Comparison of ENCODE assay signal across 13 cellular contexts in the genomic region with DNA sequence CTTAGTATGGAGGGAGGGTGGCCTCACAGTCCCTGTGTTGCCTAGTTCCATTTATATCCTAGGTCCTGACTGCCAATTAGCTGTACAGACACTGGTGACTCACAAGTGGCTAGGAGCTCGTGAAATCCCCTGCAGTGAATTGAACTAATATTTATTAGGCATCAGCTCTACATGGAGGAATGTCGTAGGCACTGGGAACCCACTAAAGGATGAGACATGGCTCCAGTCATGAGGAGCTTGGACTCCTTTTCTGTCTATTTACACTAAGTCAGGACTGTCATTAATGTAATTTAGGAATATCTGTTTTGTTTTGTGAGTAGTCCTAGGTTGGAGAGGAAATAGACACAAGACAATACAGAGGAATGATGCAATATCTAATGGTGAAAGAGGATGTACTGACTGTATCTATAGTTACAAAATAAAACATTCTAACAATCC.
A peak's percentile ranks its signal among the peaks of the same experiment; 100 is the strongest.
DNase-seq lines count a peak whose midpoint lies in the region; ATAC-seq, FAIRE-seq and TF ChIP-seq lines count a peak whose summit lies in the region.
"Had no signal": no experiment of that assay in that cellular context is flagged by ENCODE, and none has a peak within 500 bp of the region (broad histone marks: within the 10 kb centered on the region; RNA-seq: fewer than 3 reads in every experiment).

No MANE protein-coding gene starts in this region.

- H3K27me3 Mint-ChIP-seq in CD14-positive monocyte (ENCODE audit: low read depth in 3 of 3) (peaks cover 0 to 1% (median 0%) of the 10 kb centered on the region in 3 donors), type B pancreatic cell (no peaks in the 10 kb centered on the region)
- no peaks in the 10 kb centered on the region for H3K27me3 Mint-ChIP-seq in activated T-helper 2 cell treated with anti-CD3 and anti-CD28 coated beads, Interferon-gamma antibody, Interleukin-2, Interleukin-4, amounts not matched to agents 10 μg/mL and 5 μg/mL and 100 μg/mL, durations not matched to agents 14 hours and 24 hours and 36 hours (ENCODE audit: low read depth)
- H3K27me3 Mint-ChIP-seq: activated B cell treated with CpG ODN at 0.5 μM for 24 hours; activated naive CD8-positive, alpha-beta T cell had no signal

- no peaks in the 10 kb centered on the region for H3K79me2 ChIP-seq in H1 (ENCODE audit: control insufficient read depth in 1 of 2, insufficient read depth in 2 of 2, low read length in 2 of 2)

- H3K27me3 ChIP-seq in H1 (replicated peaks in 1 of 4; ENCODE audit: control insufficient read depth in 3 of 4, extremely low read depth in 1 of 4, insufficient read depth in 3 of 4, low read length in 3 of 4), result no peaks in the 10 kb centered on the region
- H3K27me3 ChIP-seq in lung (ENCODE audit: control insufficient read depth, insufficient read depth), result no peaks in the 10 kb centered on the region
- no peaks in the 10 kb centered on the region for H3K27me3 ChIP-seq in colonic mucosa

- no peak for TF ChIP-seq POLR2A in H1 (IDR thresholded peaks at IDR 0.05; ENCODE audit: control extremely low read depth in 1 of 2, low read depth in 2 of 2, low read length in 2 of 2)

- H3K36me3 ChIP-seq in H1 (ENCODE audit: control insufficient read depth in 2 of 4, insufficient read depth in 4 of 4, low read length in 3 of 4), result no peaks in the 10 kb centered on the region
- no peaks in the 10 kb centered on the region for H3K36me3 ChIP-seq in lung (ENCODE audit: control insufficient read depth in 2 of 2, insufficient read depth in 2 of 2, low read length in 2 of 2)
- H3K36me3 ChIP-seq in colonic mucosa, result no peaks in the 10 kb centered on the region

- peak overlapping the region; percentile 83 for H4K91ac ChIP-seq in H1 (replicated peaks; ENCODE audit: insufficient read length, low read length)

- H3K4me3 ChIP-seq in H1 (ENCODE audit: extremely low read depth in 1 of 4, insufficient read depth in 2 of 4, low read depth in 3 of 4, low read length in 4 of 4) (no peak overlapping the region), lung (no peak overlapping the region), colonic mucosa (no peak overlapping the region)

- DNase-seq in CD14-positive monocyte (ENCODE audit: low spot score) (peak; percentile 69), NOMO-1 (lab: John Stamatoyannopoulos, UW; ENCODE audit: unreplicated experiment in 2 of 2) (peak; percentile 35 to 93), H1 (ENCODE audit: low read depth in 1 of 2, low spot score in 2 of 2) (no peak), lung (ENCODE audit: low spot score) (no peak), type B pancreatic cell (ENCODE audit: extremely low spot score, unreplicated experiment) (no peak), colonic mucosa (no peak)
- no peak for DNase-seq in activated T-helper 2 cell treated with anti-CD3 and anti-CD28 coated beads, Interferon-gamma antibody, Interleukin-2, Interleukin-4, amounts not matched to agents 10 μg/mL and 5 μg/mL and 100 μg/mL, durations not matched to agents 14 hours and 24 hours and 36 hours (ENCODE audit: low spot score)
- DNase-seq in activated CD4-positive, alpha-beta T cell treated with anti-CD3 and anti-CD28 coated beads, Interleukin-2, amount 50 U/mL, for 48 hours, result no peak
- DNase-seq: activated B cell treated with CpG ODN at 0.5 μM for 24 hours; CD8-positive, alpha-beta memory T cell; NCI-H774 had no signal

- H3K9ac ChIP-seq in H1 (replicated peaks in 1 of 4; ENCODE audit: extremely low read depth in 1 of 4, low read depth in 3 of 4, low read length in 3 of 4) (no peak overlapping the region), colonic mucosa (ENCODE audit: low read depth in 2 of 2, low read length in 2 of 2) (no peak overlapping the region)

- no peak overlapping the region for H3K4me3 Mint-ChIP-seq in CD14-positive monocyte
- no peak overlapping the region for H3K4me3 Mint-ChIP-seq in activated T-helper 2 cell treated with anti-CD3 and anti-CD28 coated beads, Interferon-gamma antibody, Interleukin-2, Interleukin-4, amounts not matched to agents 10 μg/mL and 5 μg/mL and 100 μg/mL, durations not matched to agents 14 hours and 24 hours and 36 hours (ENCODE audit: low read depth)
- H3K4me3 Mint-ChIP-seq in type B pancreatic cell, result no peak overlapping the region
- H3K4me3 Mint-ChIP-seq: activated B cell treated with CpG ODN at 0.5 μM for 24 hours; activated naive CD8-positive, alpha-beta T cell; CD8-positive, alpha-beta memory T cell; neural crest cell had no signal

- H3K27ac ChIP-seq in H1 (ENCODE audit: low read depth, low read length) (no peak overlapping the region), lung (ENCODE audit: low read depth in 1 of 2, low read length in 1 of 2) (peak overlapping the region in 1 of 2 donors; percentile 54), colonic mucosa (no peak overlapping the region)

- H2AK5ac ChIP-seq in H1 (ENCODE audit: low read depth, low read length), result peak overlapping the region; percentile 53; the same call in 1 of the 2 replicates

- peak overlapping the region; percentile 91 for H3K4ac ChIP-seq in H1 (replicated peaks; ENCODE audit: insufficient read length, low read depth, low read length)

- no peaks in the 10 kb centered on the region for H3K79me1 ChIP-seq in H1 (ENCODE audit: low read depth, low read length)

- 78% methylated on average over 2 of the region's 2 CpGs; no CpG with 5 or more reads in 1 of the 2 experiments for WGBS in H1 (ENCODE audit: extremely low coverage in 1 of 2, insufficient coverage in 1 of 2, insufficient read length in 1 of 2, insufficient replicate concordance in 2 of 2, low coverage in 1 of 2, low lambda C conversion rate in 2 of 2, missing lambda C conversion rate in 1 of 2), 2 experiments
- WGBS in lung, 2 donors, result 35 to 51% methylated on average over 2 of the region's 2 CpGs

- TF ChIP-seq CTCF in CD14-positive monocyte (IDR thresholded peaks at IDR 0.05), result no peak
- TF ChIP-seq CTCF in H1 (IDR thresholded peaks at IDR 0.05; ENCODE audit: control extremely low read depth in 1 of 3, insufficient read depth in 1 of 3, low read depth in 1 of 3, low read length in 3 of 3), result no peak
- no peak for TF ChIP-seq CTCF in lung (IDR thresholded peaks at IDR 0.05; ENCODE audit: control extremely low read depth, extremely low read depth)
- no peak for TF ChIP-seq CTCF in type B pancreatic cell (conservative IDR thresholded peaks at IDR 0.05)
- TF ChIP-seq CTCF in colonic mucosa (IDR thresholded peaks at IDR 0.05), result no peak

- H4K20me1 ChIP-seq in H1 (replicated peaks in 1 of 2; ENCODE audit: control insufficient read depth in 1 of 2, insufficient read depth in 2 of 2, low read length in 2 of 2), result no peaks in the 10 kb centered on the region

- H3K23me2 ChIP-seq in H1 (ENCODE audit: low read depth, low read length), result no peaks in the 10 kb centered on the region

- no peaks in the 10 kb centered on the region for H3K9me3 Mint-ChIP-seq in CD14-positive monocyte
- no peaks in the 10 kb centered on the region for H3K9me3 Mint-ChIP-seq in activated T-helper 2 cell treated with anti-CD3 and anti-CD28 coated beads, Interferon-gamma antibody, Interleukin-2, Interleukin-4, amounts not matched to agents 10 μg/mL and 5 μg/mL and 100 μg/mL, durations not matched to agents 14 hours and 24 hours and 36 hours
- H3K9me3 Mint-ChIP-seq in type B pancreatic cell, result no peaks in the 10 kb centered on the region
- H3K9me3 Mint-ChIP-seq: activated B cell treated with CpG ODN at 0.5 μM for 24 hours; CD8-positive, alpha-beta memory T cell; neural crest cell had no signal

- no peak overlapping the region for H3K56ac ChIP-seq in H1 (replicated peaks; ENCODE audit: insufficient read length, low read depth, low read length)

- peak overlapping the region; percentile 93 to 99 (median 95) for H3K27ac Mint-ChIP-seq in CD14-positive monocyte
- no peak overlapping the region for H3K27ac Mint-ChIP-seq in activated T-helper 2 cell treated with anti-CD3 and anti-CD28 coated beads, Interferon-gamma antibody, Interleukin-2, Interleukin-4, amounts not matched to agents 10 μg/mL and 5 μg/mL and 100 μg/mL, durations not matched to agents 14 hours and 24 hours and 36 hours
- no peak overlapping the region for H3K27ac Mint-ChIP-seq in type B pancreatic cell
- H3K27ac Mint-ChIP-seq: activated B cell treated with CpG ODN at 0.5 μM for 24 hours; activated naive CD8-positive, alpha-beta T cell; CD8-positive, alpha-beta memory T cell had no signal

- H4K5ac ChIP-seq in H1 (ENCODE audit: insufficient read length, low read depth, low read length), result no peak overlapping the region

- no peak overlapping the region for H3K23ac ChIP-seq in H1 (ENCODE audit: insufficient read length)

- no peak for TF ChIP-seq RAD21 in H1 (IDR thresholded peaks at IDR 0.05 in 1 of 2, conservative IDR thresholded peaks at IDR 0.05 in 1 of 2; ENCODE audit: low read depth in 2 of 2, low read length in 2 of 2)

- H3K4me1 ChIP-seq in H1 (replicated peaks in 1 of 4; ENCODE audit: control insufficient read depth in 3 of 4, insufficient read depth in 4 of 4, low read length in 3 of 4) (peaks cover 3 to 15% (median 13%) of the 10 kb centered on the region in 4 experiments; a peak in 6 of 7 replicates), lung (ENCODE audit: control insufficient read depth in 2 of 2, insufficient read depth in 2 of 2, low read length in 2 of 2) (peaks cover 0 to 3% of the 10 kb centered on the region in 2 donors), colonic mucosa (no peaks in the 10 kb centered on the region)

- TF ChIP-seq EP300 in H1 (IDR thresholded peaks at IDR 0.05; ENCODE audit: borderline replicate concordance in 1 of 2, low read depth in 2 of 2, low read length in 2 of 2), result no peak

- H3K18ac ChIP-seq in H1 (ENCODE audit: extremely low read depth, low read length), result peak overlapping the region; percentile 66; the same call in 1 of the 2 replicates

- peak overlapping the region; percentile 77 for H2BK120ac ChIP-seq in H1 (replicated peaks; ENCODE audit: low read depth, low read length)

- H4K8ac ChIP-seq in H1 (ENCODE audit: extremely low read depth, insufficient read depth, low read length), result no peak overlapping the region

- CTCF ChIA-PET in H1 (lab: Charles Lee; ENCODE audit: partially characterized antibody), result interaction anchor here (0.6 to 1.2 kb wide), 3 partner anchors 70 to 281 kb away, joined by 3 to 4 read pairs (median 3); no protein-coding TSS in a partner anchor

- H2BK20ac ChIP-seq in H1 (ENCODE audit: low read length), result no peak overlapping the region

- H3K9me3 ChIP-seq in H1 (ENCODE audit: insufficient read depth in 2 of 2, low read depth in 1 of 2, low read length in 1 of 2) (no peaks in the 10 kb centered on the region), lung (ENCODE audit: control insufficient read depth in 2 of 2, insufficient read depth in 1 of 2, low read length in 1 of 2) (peaks cover 0 to 2% of the 10 kb centered on the region in 2 donors), colonic mucosa (no peaks in the 10 kb centered on the region)

- ATAC-seq in lung (ENCODE audit: insufficient read depth, low FRiP score), result peak; percentile 48

- POLR2A ChIA-PET in H1 (lab: Charles Lee; ENCODE audit: partially characterized antibody), result interaction anchor here (1.0 to 4.9 kb wide), 3 partner anchors 64 to 196 kb away, joined by 3 to 64 read pairs (median 14); partner anchors contain the start of gene MID1IP1

- no peak overlapping the region for H2AFZ ChIP-seq in H1 (ENCODE audit: low read length)

- H2BK5ac ChIP-seq in H1 (ENCODE audit: low read depth, low read length), result peak overlapping the region; percentile 60; the same call in 1 of the 2 replicates

- no peak for FAIRE-seq in H1 (lab: Jason Lieb, UNC)

- peak overlapping the region; percentile 80; the same call in 1 of the 2 replicates for H2BK12ac ChIP-seq in H1 (ENCODE audit: low read depth, low read length)

- H3K14ac ChIP-seq in H1 (ENCODE audit: insufficient read length), result no peak overlapping the region

- no peak overlapping the region; a peak in 1 of 4 replicates for H3K4me2 ChIP-seq in H1 (ENCODE audit: insufficient read depth in 1 of 2, low read depth in 2 of 2, low read length in 2 of 2)

- no peak overlapping the region for H2BK15ac ChIP-seq in H1 (ENCODE audit: low read length)

- intact Hi-C loops in CD14-positive monocyte (cut with micrococcal nuclease) (loop anchor here (5.0 to 10.0 kb wide), 2 partner anchors 64 to 67 kb away; partner anchors contain the start of gene MID1IP1 (in 2 of the 2)), colonic mucosa (cut with DNase I) (no loop called here)
- intact Hi-C loops in activated T-helper 2 cell treated with anti-CD3 and anti-CD28 coated beads, Interferon-gamma antibody, Interleukin-2, Interleukin-4, amounts not matched to agents 10 μg/mL and 5 μg/mL and 100 μg/mL, durations not matched to agents 14 hours and 24 hours and 36 hours (cut with micrococcal nuclease), result no loop called here

- H3K36me3 Mint-ChIP-seq in CD14-positive monocyte (no peaks in the 10 kb centered on the region), type B pancreatic cell (no peaks in the 10 kb centered on the region)
- no peaks in the 10 kb centered on the region for H3K36me3 Mint-ChIP-seq in activated T-helper 2 cell treated with anti-CD3 and anti-CD28 coated beads, Interferon-gamma antibody, Interleukin-2, Interleukin-4, amounts not matched to agents 10 μg/mL and 5 μg/mL and 100 μg/mL, durations not matched to agents 14 hours and 24 hours and 36 hours (ENCODE audit: low read depth)
- H3K36me3 Mint-ChIP-seq: activated naive CD8-positive, alpha-beta T cell; CD8-positive, alpha-beta memory T cell had no signal

- H3K4me1 Mint-ChIP-seq in CD14-positive monocyte (peaks cover 46% of the 10 kb centered on the region), type B pancreatic cell (ENCODE audit: unreplicated experiment) (peaks cover 7% of the 10 kb centered on the region)
- H3K4me1 Mint-ChIP-seq in activated T-helper 2 cell treated with anti-CD3 and anti-CD28 coated beads, Interferon-gamma antibody, Interleukin-2, Interleukin-4, amounts not matched to agents 10 μg/mL and 5 μg/mL and 100 μg/mL, durations not matched to agents 14 hours and 24 hours and 36 hours (ENCODE audit: low read depth), result no peaks in the 10 kb centered on the region
- H3K4me1 Mint-ChIP-seq: activated B cell treated with CpG ODN at 0.5 μM for 24 hours; CD8-positive, alpha-beta memory T cell had no signal

Comparison
In these comparisons a context has a peak if more than half of its experiments do, and no peak if none do; other contexts are left out.
1. DNase-seq: peak in CD14-positive monocyte (single experiment) and NOMO-1 (2 of 2); none in H1 (0 of 2), lung (single experiment), activated T-helper 2 cell treated with anti-CD3 and anti-CD28 coated beads, Interferon-gamma antibody, Interleukin-2, Interleukin-4, amounts not matched to agents 10 μg/mL and 5 μg/mL and 100 μg/mL, durations not matched to agents 14 hours and 24 hours and 36 hours (single experiment), type B pancreatic cell (single experiment), activated CD4-positive, alpha-beta T cell treated with anti-CD3 and anti-CD28 coated beads, Interleukin-2, amount 50 U/mL, for 48 hours (0 of 2) and colonic mucosa (single experiment).
2. H3K27ac Mint-ChIP-seq: peak in CD14-positive monocyte (7 of 7); none in activated T-helper 2 cell treated with anti-CD3 and anti-CD28 coated beads, Interferon-gamma antibody, Interleukin-2, Interleukin-4, amounts not matched to agents 10 μg/mL and 5 μg/mL and 100 μg/mL, durations not matched to agents 14 hours and 24 hours and 36 hours (single experiment) and type B pancreatic cell (single experiment).
3. intact Hi-C loops: an anchor here in CD14-positive monocyte (5.0 to 10.0 kb wide); none called in activated T-helper 2 cell treated with anti-CD3 and anti-CD28 coated beads, Interferon-gamma antibody, Interleukin-2, Interleukin-4, amounts not matched to agents 10 μg/mL and 5 μg/mL and 100 μg/mL, durations not matched to agents 14 hours and 24 hours and 36 hours and colonic mucosa.